34 cellular contexts compared by ENCODE assay signal in the genomic region with DNA sequence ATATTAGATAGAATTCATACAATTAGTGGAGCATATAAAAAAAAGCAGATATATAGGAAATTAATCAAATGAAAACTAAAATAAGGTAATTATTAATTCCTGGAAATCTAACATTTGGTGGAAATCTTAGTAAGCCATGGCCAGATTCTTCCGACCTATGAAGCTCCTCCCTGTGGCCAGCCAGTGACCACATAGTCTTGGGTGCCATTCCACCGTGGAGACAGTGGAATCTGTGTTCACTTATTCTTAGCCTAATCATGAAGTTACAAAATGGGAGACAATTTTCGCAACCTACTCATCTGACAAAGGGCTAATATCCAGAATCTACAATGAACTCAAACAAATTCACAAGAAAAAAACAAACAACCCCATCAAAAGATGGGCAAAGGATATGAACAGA.
"Had no signal": no experiment of that assay in that cellular context is flagged by ENCODE, and none has a peak within 500 bp of the region (broad histone marks: within the 10 kb centered on the region; RNA-seq: fewer than 3 reads in every experiment).

No MANE protein-coding gene starts in this region.

- H3K9me3 ChIP-seq: MG63 had no signal

- H3K27me3 ChIP-seq: MG63 had no signal

- DNase-seq: Karpas-422, Kasumi-1, MG63, MM.1S, MV-4-11, NCI-H1048, NCI-H1092, NCI-H1092 treated with DMSO at 0.1 percent for 48 hours, NCI-H1105, NCI-H1105 treated with DMSO at 0.1 percent for 48 hours, NCI-H1417, NCI-H1417 treated with DMSO at 0.1 percent for 48 hours, NCI-H1436, NCI-H1436 treated with DMSO at 0.1 percent for 48 hours, NCI-H146, NCI-H1694, NCI-H1694 treated with DMSO at 0.1 percent for 48 hours, NCI-H187, NCI-H187 treated with DMSO at 0.1 percent for 48 hours, NCI-H1930, NCI-H2029, NCI-H2029 treated with DMSO at 0.1 percent for 48 hours, NCI-H2081, NCI-H2081 treated with DMSO at 0.1 percent for 48 hours, NCI-H2107, NCI-H2171, NCI-H2171 treated with DMSO at 0.1 percent for 48 hours, NCI-H2227 treated with DMSO at 0.1 percent for 48 hours, NCI-H226, NCI-H345, NCI-H446, NCI-H446 treated with DMSO at 0.1 percent for 48 hours, NCI-H510A, NCI-H510A treated with DMSO at 0.1 percent for 48 hours had no signal

- H3K4me3 ChIP-seq: MG63 had no signal

- H3K36me3 ChIP-seq: MG63 had no signal
